17 cellular contexts compared by ENCODE assay signal in genomic region chr5:109196486-109196885, GRCh38.
DNase-seq lines count a peak whose midpoint lies in the region; ATAC-seq and TF ChIP-seq lines count a peak whose summit lies in the region.
"Had no signal": no experiment of that assay in that cellular context is flagged by ENCODE, and none has a peak within 500 bp of the region (broad histone marks: within the 10 kb centered on the region; RNA-seq: fewer than 3 reads in every experiment).

No MANE protein-coding gene starts in this region.

- H3K9ac ChIP-seq in PC-3 (ENCODE audit: low read length) (no peak overlapping the region), iPS-20b (ENCODE audit: low read depth, low read length) (no peak overlapping the region)

- BruUV-seq in PC-3 (replicated peaks; lab: Mats Ljungman, UMichigan) = no TSS peak

- peaks cover 10% of the 10 kb centered on the region for H3K27me3 Mint-ChIP-seq in type B pancreatic cell

- no peaks in the 10 kb centered on the region for H3K9me2 ChIP-seq in PC-3 (replicated peaks; ENCODE audit: low read length)

- CTCF ChIA-PET in PC-3 (lab: Charles Lee) = no interaction called here

- TF ChIP-seq CTCF in PC-3 (conservative IDR thresholded peaks at IDR 0.05; ENCODE audit: low read depth, low read length) (no peak), type B pancreatic cell (conservative IDR thresholded peaks at IDR 0.05) (no peak)

- H3K27ac Mint-ChIP-seq in type B pancreatic cell = peak overlapping the region; percentile 24
- H3K27ac Mint-ChIP-seq: CD4-positive, alpha-beta memory T cell had no signal

- H3K36me3 ChIP-seq in PC-3 (ENCODE audit: low read depth, low read length) (no peaks in the 10 kb centered on the region), iPS-20b (ENCODE audit: insufficient read depth, low read depth, low read length) (no peaks in the 10 kb centered on the region)
- H3K36me3 ChIP-seq: BE2C, SJSA1 had no signal

- peaks cover 10% of the 10 kb centered on the region for H3K9me3 Mint-ChIP-seq in type B pancreatic cell
- H3K9me3 Mint-ChIP-seq: H9 had no signal

- H3K79me2 ChIP-seq in PC-3 (ENCODE audit: low read length) = no peaks in the 10 kb centered on the region

- intact Hi-C loops in PC-3 (cut with micrococcal nuclease) = no loop called here
- intact Hi-C loops in posterior cingulate gyrus (cut with DNase I) = no loop called here

- no peaks in the 10 kb centered on the region for H3F3A ChIP-seq in PC-3 (ENCODE audit: low read length, unreplicated experiment)

- H3K4me1 ChIP-seq in PC-3 (ENCODE audit: insufficient read depth, low read length) = peaks cover 16% of the 10 kb centered on the region
- peaks cover 41% of the 10 kb centered on the region for H3K4me1 ChIP-seq in iPS-20b (ENCODE audit: insufficient read depth, low read length)

- no peaks in the 10 kb centered on the region for H3K27me3 ChIP-seq in PC-3 (ENCODE audit: low read length)
- H3K27me3 ChIP-seq in iPS-20b (ENCODE audit: insufficient read depth, low read length) = no peaks in the 10 kb centered on the region
- H3K27me3 ChIP-seq: BE2C, SJSA1 had no signal

- H4K20me1 ChIP-seq in PC-3 (ENCODE audit: low read length) = no peaks in the 10 kb centered on the region

- POLR2A ChIA-PET in PC-3 (lab: Charles Lee; ENCODE audit: unreplicated experiment) = no interaction called here

- H3K4me3 Mint-ChIP-seq in type B pancreatic cell = no peak overlapping the region
- H3K4me3 Mint-ChIP-seq: CD4-positive, alpha-beta memory T cell; H9 had no signal

- ATAC-seq in PC-3 (peak; percentile 53), GM21526 (IDR thresholded peaks at IDR 0.05; ENCODE audit: low FRiP score, unreplicated experiment) (no peak)

- H3K4me3 ChIP-seq in PC-3 (ENCODE audit: low read length) = no peak overlapping the region
- H3K4me3 ChIP-seq in iPS-20b (ENCODE audit: low read length) = no peak overlapping the region
- H3K4me3 ChIP-seq: PC-9, SJSA1 had no signal

- H3K27ac ChIP-seq in PC-3 (ENCODE audit: low read length) (no peak overlapping the region), iPS-20b (ENCODE audit: low read length) (peak overlapping the region; percentile 50)
- H3K27ac ChIP-seq: PC-9, SJSA1 had no signal

- no peak overlapping the region for H2AFZ ChIP-seq in PC-3 (ENCODE audit: low read length)
- H2AFZ ChIP-seq: PC-9 had no signal

- H3K9me3 ChIP-seq in PC-3 (ENCODE audit: low read length) (no peaks in the 10 kb centered on the region), iPS-20b (ENCODE audit: insufficient read depth, low read depth, low read length) (no peaks in the 10 kb centered on the region)
- H3K9me3 ChIP-seq: BE2C, SJSA1 had no signal

- DNase-seq in ELR (ENCODE audit: low read depth) (peak; percentile 24), PC-3 (peak; percentile 27), type B pancreatic cell (ENCODE audit: extremely low spot score, unreplicated experiment) (no peak), COR-L47 (lab: John Stamatoyannopoulos, UW) (no peak), posterior cingulate gyrus (no peak)
- DNase-seq: BE2C; CD4-positive, alpha-beta memory T cell; H9; MV-4-11; NCI-H1930; NCI-H510A treated with DMSO at 0.1 percent for 48 hours; NCI-H82; PC-9; SW 1271 had no signal

- H3K4me2 ChIP-seq in PC-3 (ENCODE audit: low read length) = 0 out of 2 replicates have a peak overlapping the region, but pooled peaks have one; percentile 1
- H3K4me2 ChIP-seq: PC-9 had no signal

- peaks cover 16% of the 10 kb centered on the region for H3K36me3 Mint-ChIP-seq in type B pancreatic cell
- H3K36me3 Mint-ChIP-seq: CD4-positive, alpha-beta memory T cell had no signal

- peaks cover 35% of the 10 kb centered on the region for H3K4me1 Mint-ChIP-seq in type B pancreatic cell (ENCODE audit: unreplicated experiment)

Comparison
In these comparisons a context has a peak if more than half of its experiments do, and no peak if none do; other contexts are left out.
1. DNase-seq: peak in ELR (single experiment) and PC-3 (single experiment); none in type B pancreatic cell (single experiment), COR-L47 (single experiment) and posterior cingulate gyrus (0 of 10).